Comparison of ENCODE assay signal across 8 cellular contexts in genomic region chr18:75070625-75071483, GRCh38.
DNase-seq lines count a peak whose midpoint lies in the region; ATAC-seq and TF ChIP-seq lines count a peak whose summit lies in the region.

No MANE protein-coding gene starts in this region.

- peaks cover 7% of the 10 kb centered on the region for H3K36me3 Mint-ChIP-seq in activated CD8-positive, alpha-beta T cell treated with anti-CD3 and anti-CD28 coated beads for 36 hours (ENCODE audit: low read depth)
- H3K36me3 Mint-ChIP-seq in endothelial cell (ENCODE audit: low read depth, unreplicated experiment) (peaks cover 3% of the 10 kb centered on the region), nephron (ENCODE audit: low read depth) (peaks cover under 1% of the 10 kb centered on the region)

- peak; percentile 70 for DNase-seq in activated gamma-delta T cell treated with Interleukin-2 at 50 U/mL for 16 hours
- no peak for DNase-seq in activated gamma-delta T cell (lab: John Stamatoyannopoulos, UW)
- peak; percentile 90 for DNase-seq in NCI-H748 (lab: John Stamatoyannopoulos, UW; ENCODE audit: unreplicated experiment)
- peak; percentile 82 for DNase-seq in activated CD8-positive, alpha-beta T cell treated with anti-CD3 and anti-CD28 coated beads for 36 hours
- DNase-seq in endothelial cell (ENCODE audit: low spot score): peak; percentile 40
- peak; percentile 42 for DNase-seq in stomach

- peak overlapping the region in 2 of 4 donors; percentile 13 to 19 for H3K4me3 ChIP-seq in stomach

- H3K27ac Mint-ChIP-seq in activated CD8-positive, alpha-beta T cell treated with anti-CD3 and anti-CD28 coated beads for 36 hours: peak overlapping the region; percentile 98
- peak overlapping the region; percentile 99 for H3K27ac Mint-ChIP-seq in endothelial cell (ENCODE audit: unreplicated experiment)
- H3K27ac Mint-ChIP-seq in nephron: peak overlapping the region; percentile 66 to 79 (median 69)

- intact Hi-C loops in activated CD8-positive, alpha-beta T cell treated with anti-CD3 and anti-CD28 coated beads for 36 hours (cut with micrococcal nuclease): loop anchor here (10.0 kb wide), 1 partner anchor 76 kb away; no protein-coding TSS in a partner anchor
- intact Hi-C loops in stomach (cut with DNase I; ENCODE audit: low total_unique reads): no loop called here

- POLR2A ChIA-PET in activated CD8-positive, alpha-beta T cell treated with anti-CD3 and anti-CD28 coated beads for 36 hours (lab: Charles Lee): interaction anchor here (0.7 to 1.3 kb wide), 4 partner anchors 41 to 472 kb away, joined by 3 read pairs; no protein-coding TSS in a partner anchor

- WGBS in stomach, 5 donors: 41 to 56% (median 48%) methylated on average over 22 of the region's 22 CpGs

- H3K9me3 Mint-ChIP-seq in activated CD8-positive, alpha-beta T cell treated with anti-CD3 and anti-CD28 coated beads for 36 hours: peaks cover 14% of the 10 kb centered on the region
- H3K9me3 Mint-ChIP-seq in endothelial cell (ENCODE audit: unreplicated experiment): no peaks in the 10 kb centered on the region
- H3K9me3 Mint-ChIP-seq in nephron: peaks cover 2% of the 10 kb centered on the region

- no peak for TF ChIP-seq EP300 in stomach (IDR thresholded peaks at IDR 0.05)

- peaks cover 0 to 6% (median 2%) of the 10 kb centered on the region in 4 donors for H3K9me3 ChIP-seq in stomach

- H3K36me3 ChIP-seq in stomach: peaks cover 0 to under 1% (median 0%) of the 10 kb centered on the region in 4 donors

- CTCF ChIA-PET in activated CD8-positive, alpha-beta T cell treated with anti-CD3 and anti-CD28 coated beads for 36 hours (lab: Charles Lee): no interaction called here

- H3K27me3 ChIP-seq in stomach: no peaks in the 10 kb centered on the region

- peak overlapping the region; percentile 33 to 83 (median 64) for H3K27ac ChIP-seq in stomach

- TF ChIP-seq POLR2A in stomach (IDR thresholded peaks at IDR 0.05): no peak

- H3K4me1 Mint-ChIP-seq in activated CD8-positive, alpha-beta T cell treated with anti-CD3 and anti-CD28 coated beads for 36 hours (ENCODE audit: low read depth): peaks cover 28% of the 10 kb centered on the region
- H3K4me1 Mint-ChIP-seq in endothelial cell (ENCODE audit: unreplicated experiment) (peaks cover 33% of the 10 kb centered on the region), nephron (peaks cover 31% of the 10 kb centered on the region)

- H3K27me3 Mint-ChIP-seq in activated CD8-positive, alpha-beta T cell treated with anti-CD3 and anti-CD28 coated beads for 36 hours: no peaks in the 10 kb centered on the region
- H3K27me3 Mint-ChIP-seq in endothelial cell (ENCODE audit: unreplicated experiment) (peaks cover 10% of the 10 kb centered on the region), nephron (ENCODE audit: low read depth) (no peaks in the 10 kb centered on the region)

- peak; percentile 81 for ATAC-seq in HG03095 (IDR thresholded peaks at IDR 0.05; ENCODE audit: unreplicated experiment)
- peak; percentile 90 for ATAC-seq in activated CD8-positive, alpha-beta T cell treated with anti-CD3 and anti-CD28 coated beads for 36 hours

- peaks cover 0 to 20% (median 10%) of the 10 kb centered on the region in 4 donors for H3K4me1 ChIP-seq in stomach

- no peak for TF ChIP-seq CTCF in activated CD8-positive, alpha-beta T cell treated with anti-CD3 and anti-CD28 coated beads for 36 hours (IDR thresholded peaks at IDR 0.05)
- TF ChIP-seq CTCF in endothelial cell (IDR thresholded peaks at IDR 0.05; ENCODE audit: unreplicated experiment) (no peak), nephron (IDR thresholded peaks at IDR 0.05; ENCODE audit: unreplicated experiment in 3 of 3) (no peak), stomach (IDR thresholded peaks at IDR 0.05) (no peak)

- H3K4me3 Mint-ChIP-seq in activated CD8-positive, alpha-beta T cell treated with anti-CD3 and anti-CD28 coated beads for 36 hours: peak overlapping the region; percentile 71
- H3K4me3 Mint-ChIP-seq in endothelial cell (ENCODE audit: unreplicated experiment) (peak overlapping the region; percentile 48), nephron (no peak overlapping the region)

Comparison
In these comparisons a context has a peak if more than half of its experiments do, and no peak if none do; other contexts are left out.
1. H3K4me3 Mint-ChIP-seq: peak in activated CD8-positive, alpha-beta T cell treated with anti-CD3 and anti-CD28 coated beads for 36 hours (single experiment) and endothelial cell (single experiment); none in nephron (0 of 3).
2. Peak in every context shown above with its lines, with median percentiles within 50 percentile points of each other: H3K27ac Mint-ChIP-seq.